In genomic region chr15:84863480-84864428, GRCh38 we compare ENCODE assay signal across 17 cellular contexts. TPM values are rescaled to one million over a fixed set of nuclear protein-coding genes. Genes with fewer than 3 reads are reported as not detected.
DNase-seq lines count a peak whose midpoint lies in the region; ATAC-seq and TF ChIP-seq lines count a peak whose summit lies in the region.
"Had no signal": no experiment of that assay in that cellular context is flagged by ENCODE, and none has a peak within 500 bp of the region (broad histone marks: within the 10 kb centered on the region; RNA-seq: fewer than 3 reads in every experiment).

No MANE protein-coding gene starts in this region.

- peak; percentile 31; the same call in 2 of the 3 replicates for ATAC-seq in SK-N-SH treated with all-trans-retinoic acid at 6 μM for 48 hours
- ATAC-seq in stimulated activated memory B cell treated with anti-CD40 and anti-IgM and Interleukin-4, amounts not matched to agents 10 μg/mL and 1 μg/mL and 100 μg/mL, for 72 hours: no peak
- no peak for ATAC-seq in GM21367 (IDR thresholded peaks at IDR 0.05; ENCODE audit: unreplicated experiment)
- ATAC-seq: esophagus mucosa had no signal

- no peaks in the 10 kb centered on the region for H3K36me3 Mint-ChIP-seq in stimulated activated memory B cell treated with anti-CD40 and anti-IgM and Interleukin-4, amounts not matched to agents 10 μg/mL and 1 μg/mL and 100 μg/mL, for 72 hours
- H3K36me3 Mint-ChIP-seq: activated naive CD8-positive, alpha-beta T cell had no signal

- H3K4me3 ChIP-seq in fibroblast of pulmonary artery (replicated peaks; ENCODE audit: low read depth, low read length) (no peak overlapping the region), osteoblast (ENCODE audit: insufficient read depth, low read length) (no peak overlapping the region)
- H3K4me3 ChIP-seq: ovary, thyroid gland had no signal

- H3K27ac ChIP-seq in osteoblast (ENCODE audit: low read depth, low read length): no peak overlapping the region
- H3K27ac ChIP-seq: ovary, thyroid gland had no signal

- peak; percentile 16 for DNase-seq in Ammon's horn (ENCODE audit: low spot score)
- peak; percentile 59 for DNase-seq in fibroblast of pulmonary artery (ENCODE audit: low read depth)
- DNase-seq in osteoblast (ENCODE audit: insufficient read length, low spot score, missing footprints): peak; percentile 93
- no peak for DNase-seq in dedifferentiated amniotic fluid mesenchymal stem cell (ENCODE audit: extremely low spot score)
- DNase-seq in activated effector memory CD4-positive, alpha-beta T cell treated with anti-CD3 and anti-CD28 coated beads, Interleukin-2, amount 50 U/mL, for 16 hours: no peak
- DNase-seq: activated CD8-positive, alpha-beta memory T cell treated with anti-CD3 and anti-CD28 coated beads, Interleukin-2, amount 50 U/mL, for 4 hours; BE2C; DMS79; NCI-H1105 treated with DMSO at 0.1 percent for 48 hours; ovary; thyroid gland had no signal

- no peaks in the 10 kb centered on the region for H4K20me1 ChIP-seq in osteoblast (ENCODE audit: insufficient read depth, low read length)

- no peaks in the 10 kb centered on the region for H3K4me1 Mint-ChIP-seq in stimulated activated memory B cell treated with anti-CD40 and anti-IgM and Interleukin-4, amounts not matched to agents 10 μg/mL and 1 μg/mL and 100 μg/mL, for 72 hours
- H3K4me1 Mint-ChIP-seq: IgD-negative memory B cell had no signal

- no peaks in the 10 kb centered on the region for H3K27me3 ChIP-seq in osteoblast (ENCODE audit: insufficient read depth, low read length)
- H3K27me3 ChIP-seq: BE2C, ovary, thyroid gland had no signal

- no peak overlapping the region for H3K4me3 Mint-ChIP-seq in stimulated activated memory B cell treated with anti-CD40 and anti-IgM and Interleukin-4, amounts not matched to agents 10 μg/mL and 1 μg/mL and 100 μg/mL, for 72 hours
- H3K4me3 Mint-ChIP-seq: activated naive CD8-positive, alpha-beta T cell; IgD-negative memory B cell had no signal

- H3K79me2 ChIP-seq in osteoblast (ENCODE audit: insufficient read depth, low read length): no peaks in the 10 kb centered on the region

- H3K4me2 ChIP-seq in osteoblast (ENCODE audit: insufficient read depth, low read length): no peak overlapping the region

- H3K27ac Mint-ChIP-seq in stimulated activated memory B cell treated with anti-CD40 and anti-IgM and Interleukin-4, amounts not matched to agents 10 μg/mL and 1 μg/mL and 100 μg/mL, for 72 hours: no peak overlapping the region
- H3K27ac Mint-ChIP-seq: activated naive CD8-positive, alpha-beta T cell; IgD-negative memory B cell had no signal

- H3K36me3 ChIP-seq in osteoblast (ENCODE audit: insufficient read depth, low read length): no peaks in the 10 kb centered on the region
- H3K36me3 ChIP-seq: BE2C, ovary, thyroid gland had no signal

- TF ChIP-seq CTCF in fibroblast of pulmonary artery (IDR thresholded peaks at IDR 0.05; ENCODE audit: low read length, missing control alignments) (peak; percentile 44), osteoblast (IDR thresholded peaks at IDR 0.05; ENCODE audit: extremely low read depth, low read depth, low read length) (peak; percentile 43)

- H3K4me1 ChIP-seq in osteoblast (ENCODE audit: insufficient read depth, low read length): no peaks in the 10 kb centered on the region
- H3K4me1 ChIP-seq: BE2C, thyroid gland had no signal

- H3K27me3 Mint-ChIP-seq in stimulated activated memory B cell treated with anti-CD40 and anti-IgM and Interleukin-4, amounts not matched to agents 10 μg/mL and 1 μg/mL and 100 μg/mL, for 72 hours: no peaks in the 10 kb centered on the region
- H3K27me3 Mint-ChIP-seq: activated naive CD8-positive, alpha-beta T cell; IgD-negative memory B cell had no signal

- H3K9me3 ChIP-seq in osteoblast (ENCODE audit: low read depth, low read length): no peaks in the 10 kb centered on the region
- H3K9me3 ChIP-seq: BE2C, ovary, thyroid gland had no signal

- H3K9me3 Mint-ChIP-seq in stimulated activated memory B cell treated with anti-CD40 and anti-IgM and Interleukin-4, amounts not matched to agents 10 μg/mL and 1 μg/mL and 100 μg/mL, for 72 hours: no peaks in the 10 kb centered on the region
- H3K9me3 Mint-ChIP-seq: IgD-negative memory B cell had no signal

- H2AFZ ChIP-seq in osteoblast (ENCODE audit: low read length): no peak overlapping the region

TF ChIP-seq in SK-N-SH treated with all-trans-retinoic acid at 6 μM for 48 hours, 23 proteins besides CTCF, POLR2A, EP300 and RAD21:
- TF ChIP-seq CSRNP3 (CRISPR knock-in tag; IDR thresholded peaks at IDR 0.05) (no peak), ZNF8 (CRISPR knock-in tag; IDR thresholded peaks at IDR 0.05) (no peak), ZC3H10 (CRISPR knock-in tag; IDR thresholded peaks at IDR 0.05) (no peak), ZNF565 (CRISPR knock-in tag; conservative IDR thresholded peaks at IDR 0.05; ENCODE audit: low read depth) (no peak), RARB (CRISPR knock-in tag; IDR thresholded peaks at IDR 0.05) (no peak), BACH2 (CRISPR knock-in tag; IDR thresholded peaks at IDR 0.05; ENCODE audit: borderline replicate concordance) (no peak), ZNF70 (CRISPR knock-in tag; IDR thresholded peaks at IDR 0.05) (no peak), TCF4 (CRISPR knock-in tag; IDR thresholded peaks at IDR 0.05; ENCODE audit: borderline replicate concordance) (no peak), ZFP3 (CRISPR knock-in tag; IDR thresholded peaks at IDR 0.05) (no peak), OSR1 (CRISPR knock-in tag; IDR thresholded peaks at IDR 0.05) (no peak), SNAI2 (CRISPR knock-in tag; IDR thresholded peaks at IDR 0.05) (no peak)
TF ChIP-seq in SK-N-SH treated with all-trans-retinoic acid at 6 μM for 48 hours: peak in this region for 0.

RNA-seq across cellular contexts. Expression of gene SLC28A1, which starts 20.7 kb away (rescaled TPM):
- total RNA-seq in osteoblast: not detected in 2 replicates
- total RNA-seq: esophagus mucosa, thyroid gland had no signal

RNA-seq across cellular contexts. Expression of gene ALPK3, which starts 46.6 kb away (rescaled TPM):
- 0.36 and 0.59 TPM in 2 replicates for total RNA-seq in osteoblast

Comparison
In these comparisons a context has a peak if more than half of its experiments do, and no peak if none do; other contexts are left out.
1. DNase-seq: peak in Ammon's horn (single experiment), fibroblast of pulmonary artery (single experiment) and osteoblast (single experiment); none in dedifferentiated amniotic fluid mesenchymal stem cell (single experiment) and activated effector memory CD4-positive, alpha-beta T cell treated with anti-CD3 and anti-CD28 coated beads, Interleukin-2, amount 50 U/mL, for 16 hours (single experiment).